Comparison of ENCODE assay signal across 16 cellular contexts in the genomic region with DNA sequence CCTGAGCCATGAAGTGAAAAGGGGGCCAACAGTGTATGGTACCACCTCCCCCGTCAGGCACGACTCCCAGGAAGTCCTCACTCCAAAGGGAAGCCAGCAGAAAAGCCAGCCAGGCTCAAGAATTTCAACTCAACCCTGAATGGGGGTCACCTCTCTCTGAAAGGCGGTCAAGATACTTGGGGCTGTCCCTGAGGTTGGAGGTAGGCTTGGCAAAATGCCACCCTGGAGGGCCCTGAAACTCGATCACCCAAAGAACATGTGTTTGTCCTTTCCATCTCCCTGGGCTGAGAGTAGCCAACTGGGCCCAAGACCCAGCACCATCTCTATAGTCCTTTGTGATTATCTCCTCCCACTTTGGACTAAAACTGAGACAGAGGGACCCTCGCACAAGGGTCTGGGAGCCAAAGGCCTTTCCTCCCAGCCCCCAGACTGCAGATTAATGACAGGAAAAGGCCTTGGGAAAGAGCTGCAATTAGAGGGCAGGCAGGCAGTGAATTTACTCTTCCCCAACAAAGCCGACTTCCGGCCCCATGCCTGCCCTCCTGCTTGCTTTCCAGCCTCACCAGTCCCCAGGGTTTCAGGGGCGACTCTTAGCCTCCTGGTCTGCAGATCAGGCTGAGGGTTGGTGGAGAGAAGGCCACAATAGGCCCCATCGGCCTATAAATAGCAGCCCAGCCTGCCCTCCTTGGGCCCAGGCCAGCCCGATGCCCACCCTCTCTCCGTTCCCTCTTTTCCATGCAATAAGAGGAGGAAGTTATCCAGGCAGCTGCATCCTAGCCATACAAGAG. TPM values are rescaled to one million over a fixed set of nuclear protein-coding genes. Genes with fewer than 3 reads are reported as not detected.
DNase-seq lines count a peak whose midpoint lies in the region; ATAC-seq and TF ChIP-seq lines count a peak whose summit lies in the region.
"Had no signal": no experiment of that assay in that cellular context is flagged by ENCODE, and none has a peak within 500 bp of the region (broad histone marks: within the 10 kb centered on the region; RNA-seq: fewer than 3 reads in every experiment).

No MANE protein-coding gene starts in this region.

- H3K4me1 Mint-ChIP-seq in activated naive CD4-positive, alpha-beta T cell treated with anti-CD3 and anti-CD28 coated beads for 36 hours (ENCODE audit: low read depth) = peaks cover 48% of the 10 kb centered on the region
- peaks cover 51% of the 10 kb centered on the region for H3K4me1 Mint-ChIP-seq in central memory CD8-positive, alpha-beta T cell
- H3K4me1 Mint-ChIP-seq in stimulated activated naive B cell treated with anti-CD40 and anti-IgM and Interleukin-4, amounts not matched to agents 10 μg/mL and 1 μg/mL and 100 μg/mL, for 72 hours = peaks cover 55 to 62% of the 10 kb centered on the region in 2 donors
- H3K4me1 Mint-ChIP-seq: WTC11 had no signal

- H3K4me1 ChIP-seq in stomach = peaks cover 0 to 6% (median 0%) of the 10 kb centered on the region in 4 donors
- H3K4me1 ChIP-seq: esophagus squamous epithelium, lower lobe of right lung, parathyroid adenoma had no signal

- intact Hi-C loops in activated naive CD4-positive, alpha-beta T cell treated with anti-CD3 and anti-CD28 coated beads for 36 hours (cut with micrococcal nuclease) = no loop called here
- intact Hi-C loops in stomach (cut with DNase I; ENCODE audit: low total_unique reads) (no loop called here), lower leg skin (cut with DNase I; ENCODE audit: low total_unique reads) (no loop called here)

- CTCF ChIA-PET in activated naive CD4-positive, alpha-beta T cell treated with anti-CD3 and anti-CD28 coated beads for 36 hours (lab: Charles Lee) = interaction anchor here (0.5 to 0.6 kb wide), 2 partner anchors 29 to 171 kb away, joined by 3 to 5 read pairs; no protein-coding TSS in a partner anchor

- no peaks in the 10 kb centered on the region for H3K9me3 ChIP-seq in stomach
- H3K9me3 ChIP-seq: esophagus squamous epithelium, lower lobe of right lung had no signal

- peak overlapping the region; percentile 53 for H3K4me3 Mint-ChIP-seq in activated naive CD4-positive, alpha-beta T cell treated with anti-CD3 and anti-CD28 coated beads for 36 hours
- H3K4me3 Mint-ChIP-seq in central memory CD8-positive, alpha-beta T cell = peak overlapping the region; percentile 91
- H3K4me3 Mint-ChIP-seq in stimulated activated naive B cell treated with anti-CD40 and anti-IgM and Interleukin-4, amounts not matched to agents 10 μg/mL and 1 μg/mL and 100 μg/mL, for 72 hours = peak overlapping the region; percentile 64 to 84
- H3K4me3 Mint-ChIP-seq: WTC11 had no signal

- no peaks in the 10 kb centered on the region for H3K36me3 ChIP-seq in stomach
- H3K36me3 ChIP-seq: esophagus squamous epithelium, lower lobe of right lung had no signal

- TF ChIP-seq POLR2A in NB4 (IDR thresholded peaks at IDR 0.05; ENCODE audit: extremely low read depth, insufficient read length) = no peak
- no peak for TF ChIP-seq POLR2A in stomach (IDR thresholded peaks at IDR 0.05)
- TF ChIP-seq POLR2A in lower leg skin (IDR thresholded peaks at IDR 0.05) = no peak

- peaks cover 0 to 4% (median 0%) of the 10 kb centered on the region in 3 donors for H3K27me3 ChIP-seq in stomach
- H3K27me3 ChIP-seq: esophagus squamous epithelium had no signal

- H3K36me3 Mint-ChIP-seq in activated naive CD4-positive, alpha-beta T cell treated with anti-CD3 and anti-CD28 coated beads for 36 hours (ENCODE audit: low read depth) = peaks cover 56% of the 10 kb centered on the region
- peaks cover 77% of the 10 kb centered on the region for H3K36me3 Mint-ChIP-seq in central memory CD8-positive, alpha-beta T cell (ENCODE audit: insufficient read depth)
- H3K36me3 Mint-ChIP-seq in stimulated activated naive B cell treated with anti-CD40 and anti-IgM and Interleukin-4, amounts not matched to agents 10 μg/mL and 1 μg/mL and 100 μg/mL, for 72 hours = peaks cover 39 to 70% of the 10 kb centered on the region in 2 donors
- H3K36me3 Mint-ChIP-seq: WTC11 had no signal

- DNase-seq in activated naive CD4-positive, alpha-beta T cell treated with anti-CD3 and anti-CD28 coated beads for 36 hours = no peak
- DNase-seq in activated naive CD4-positive, alpha-beta T cell (lab: John Stamatoyannopoulos, UW) = no peak
- DNase-seq in NB4 (ENCODE audit: low read depth) (peak; percentile 81), stomach (no peak), lower leg skin (ENCODE audit: low spot score in 2 of 2) (no peak)
- no peak for DNase-seq in central memory CD8-positive, alpha-beta T cell (ENCODE audit: low spot score in 2 of 2)
- DNase-seq in stimulated activated naive B cell treated with anti-CD40 and anti-IgM and Interleukin-4, amounts not matched to agents 10 μg/mL and 1 μg/mL and 100 μg/mL, for 72 hours = no peak
- no peak for DNase-seq in stimulated activated naive CD4-positive, alpha-beta T cell treated with Interleukin-2 at 50 U/mL for 16 hours (lab: John Stamatoyannopoulos, UW)
- DNase-seq: esophagus squamous epithelium; hypothalamus; lower lobe of right lung; NCI-H1436 treated with DMSO at 0.1 percent for 48 hours; NCI-H524 treated with DMSO at 0.1 percent for 48 hours; stimulated activated CD8-positive, alpha-beta memory T cell treated with anti-CD3 and anti-CD28 coated beads, Interleukin-4, amount 100 ng/mL, for 48 hours had no signal

- H3K27ac ChIP-seq in stomach = peak overlapping the region in 2 of 5 donors; percentile 4 to 12
- H3K27ac ChIP-seq: esophagus squamous epithelium, lower lobe of right lung, parathyroid adenoma had no signal

- no peak for ATAC-seq in central memory CD8-positive, alpha-beta T cell (replicated peaks; ENCODE audit: extremely low read depth, poor library complexity, severe bottlenecking)
- no peak for ATAC-seq in stimulated activated naive B cell treated with anti-CD40 and anti-IgM and Interleukin-4, amounts not matched to agents 10 μg/mL and 1 μg/mL and 100 μg/mL, for 72 hours (replicated peaks)
- ATAC-seq: WTC11 had no signal

- H3K9me3 Mint-ChIP-seq in activated naive CD4-positive, alpha-beta T cell treated with anti-CD3 and anti-CD28 coated beads for 36 hours = no peaks in the 10 kb centered on the region
- no peaks in the 10 kb centered on the region for H3K9me3 Mint-ChIP-seq in central memory CD8-positive, alpha-beta T cell
- H3K9me3 Mint-ChIP-seq in stimulated activated naive B cell treated with anti-CD40 and anti-IgM and Interleukin-4, amounts not matched to agents 10 μg/mL and 1 μg/mL and 100 μg/mL, for 72 hours = no peaks in the 10 kb centered on the region
- H3K9me3 Mint-ChIP-seq: WTC11 had no signal

- H3K27ac Mint-ChIP-seq in activated naive CD4-positive, alpha-beta T cell treated with anti-CD3 and anti-CD28 coated beads for 36 hours = peak overlapping the region; percentile 88
- H3K27ac Mint-ChIP-seq in central memory CD8-positive, alpha-beta T cell (ENCODE audit: low read depth) = peak overlapping the region; percentile 62
- H3K27ac Mint-ChIP-seq in stimulated activated naive B cell treated with anti-CD40 and anti-IgM and Interleukin-4, amounts not matched to agents 10 μg/mL and 1 μg/mL and 100 μg/mL, for 72 hours = peak overlapping the region; percentile 94
- H3K27ac Mint-ChIP-seq: WTC11 had no signal

- no peak for TF ChIP-seq EP300 in stomach (IDR thresholded peaks at IDR 0.05)

- WGBS in stomach, 5 donors = 57 to 81% (median 70%) methylated on average over 9 to 11 of the region's 11 CpGs
- WGBS in lower leg skin, 2 donors = 75 to 83% methylated on average over 8 to 11 of the region's 11 CpGs

- H3K27me3 Mint-ChIP-seq in activated naive CD4-positive, alpha-beta T cell treated with anti-CD3 and anti-CD28 coated beads for 36 hours (ENCODE audit: low read depth) = no peaks in the 10 kb centered on the region
- no peaks in the 10 kb centered on the region for H3K27me3 Mint-ChIP-seq in central memory CD8-positive, alpha-beta T cell
- H3K27me3 Mint-ChIP-seq in stimulated activated naive B cell treated with anti-CD40 and anti-IgM and Interleukin-4, amounts not matched to agents 10 μg/mL and 1 μg/mL and 100 μg/mL, for 72 hours = no peaks in the 10 kb centered on the region

- H3K4me3 ChIP-seq in NB4 (ENCODE audit: low read depth, low read length) (peak overlapping the region; percentile 25), stomach (peak overlapping the region in 1 of 4 donors; percentile 3), lower leg skin (ENCODE audit: low read depth, poor library complexity, severe bottlenecking) (no peak overlapping the region)
- H3K4me3 ChIP-seq: esophagus squamous epithelium, lower lobe of right lung had no signal

- TF ChIP-seq CTCF in NB4 (IDR thresholded peaks at IDR 0.05; ENCODE audit: low read depth, low read length) (no peak), stomach (IDR thresholded peaks at IDR 0.05) (no peak), lower leg skin (IDR thresholded peaks at IDR 0.05) (no peak)

RNA-seq across cellular contexts. Expression of a gene that starts 5.6 kb away (rescaled TPM):
- total RNA-seq in activated naive CD4-positive, alpha-beta T cell treated with anti-CD3 and anti-CD28 coated beads for 36 hours = 10 to 100 TPM; 90.3 to 98.7 TPM
- total RNA-seq in stomach = 10 to 100 TPM in 1 of 5 donors, 1 to 10 TPM in 2, under 1 TPM in 1, not detected in 1; 0.58 to 10.7 (median 3.3) TPM
- 10 to 100 TPM in 1 of 3 donors, 1 to 10 TPM in 2; 3.5 to 12.1 (median 6.7) TPM for polyA plus RNA-seq in stomach
- 1 to 10 TPM in 3 of 4 donors, under 1 TPM in 1; 0.25 to 3.4 (median 1.6) TPM for total RNA-seq in lower leg skin

RNA-seq across cellular contexts. Expression of a gene that starts 46.6 kb away (rescaled TPM):
- total RNA-seq in activated naive CD4-positive, alpha-beta T cell treated with anti-CD3 and anti-CD28 coated beads for 36 hours = under 1 TPM; 0.21 to 0.27 TPM
- total RNA-seq in stomach (10 to 100 TPM in 1 of 5 donors, 1 to 10 TPM in 3, under 1 TPM in 1; 0.72 to 16.3 (median 2.2) TPM), lower leg skin (1 to 10 TPM; 1.3 to 5.0 (median 2.2) TPM)
- 1 to 10 TPM in 1 of 3 donors, under 1 TPM in 2; 0.33 to 1.2 (median 0.92) TPM for polyA plus RNA-seq in stomach

RNA-seq across cellular contexts. Expression of a gene that starts 58.3 kb away (rescaled TPM):
- 1 to 10 TPM; 7.1 TPM for total RNA-seq in activated naive CD4-positive, alpha-beta T cell treated with anti-CD3 and anti-CD28 coated beads for 36 hours
- total RNA-seq in stomach (10 to 100 TPM in 4 of 5 donors, not detected in 1; 17.4 to 30.1 (median 27.7) TPM), lower leg skin (10 to 100 TPM; 23.8 to 58.0 (median 40.1) TPM)
- polyA plus RNA-seq in stomach = 1 to 10 TPM; 8.1 to 9.5 (median 8.7) TPM

Comparison
In these comparisons a context has a peak if more than half of its experiments do, and no peak if none do; other contexts are left out.
1. RNA of a gene that starts 5.6 kb away (total RNA-seq): 90.3 to 98.7 TPM in activated naive CD4-positive, alpha-beta T cell treated with anti-CD3 and anti-CD28 coated beads for 36 hours; 0.58 to 10.7 TPM in stomach and 0.25 to 3.4 TPM in lower leg skin; every median in the first group is over 4 times any median in the second.
2. Peak in every context shown above with its lines, with median percentiles within 50 percentile points of each other: H3K27ac Mint-ChIP-seq and H3K4me3 Mint-ChIP-seq.